ENCODE assay signal across 8 cellular contexts in genomic region chr12:56156464-56157200, GRCh38. TPM values are rescaled to one million over a fixed set of nuclear protein-coding genes. Genes with fewer than 3 reads are reported as not detected.
DNase-seq lines count a peak whose midpoint lies in the region; ATAC-seq and TF ChIP-seq lines count a peak whose summit lies in the region.
"Not testable (repeated sequence)": the region's sequence is repeated elsewhere in the genome, so short reads cannot be mapped to it uniquely, and the experiment has no call there.

No MANE protein-coding gene starts in this region.

- CTCF ChIA-PET in activated CD8-positive, alpha-beta T cell treated with anti-CD3 and anti-CD28 coated beads, Interleukin-2, amount 10 ng/mL, durations not matched to agents 7 days and 5 days (lab: Charles Lee): interaction anchor here (1.1 to 2.6 kb wide), 2 partner anchors 28 to 39 kb away, joined by 4 to 13 read pairs; partner anchors contain the start of genes ESYT1 and ZC3H10
- CTCF ChIA-PET in mammary epithelial cell (lab: Charles Lee; ENCODE audit: low non-redundant PET): interaction anchor here (0.7 kb wide), 1 partner anchor 75 kb away, joined by 3 read pairs; no protein-coding TSS in a partner anchor

- peaks cover 59% of the 10 kb centered on the region for H3K4me1 ChIP-seq in OCI-LY1 (ENCODE audit: insufficient read depth, low read length, severe bottlenecking)
- peaks cover 35% of the 10 kb centered on the region for H3K4me1 ChIP-seq in mammary epithelial cell (ENCODE audit: insufficient read depth, low read length)
- H3K4me1 ChIP-seq in mononuclear cell (ENCODE audit: insufficient read depth, low read length): peaks cover 52% of the 10 kb centered on the region
- peaks cover 0 to 54% (median 39%) of the 10 kb centered on the region in 4 donors for H3K4me1 ChIP-seq in sigmoid colon
- peaks cover 50% of the 10 kb centered on the region for H3K4me1 ChIP-seq in vagina

- not testable (repeated sequence) for TF ChIP-seq POLR2A in sigmoid colon (IDR thresholded peaks at IDR 0.05); vagina (IDR thresholded peaks at IDR 0.05)

- H3K9ac ChIP-seq in OCI-LY1 (ENCODE audit: low read length): peak overlapping the region; percentile 70; the same call in 1 of the 2 replicates
- not testable (repeated sequence) for H3K9ac ChIP-seq in mammary epithelial cell (ENCODE audit: insufficient read depth, low read length)

- H3F3A ChIP-seq in OCI-LY1 (ENCODE audit: insufficient read depth, low read length): not testable (repeated sequence)

- H3K27ac Mint-ChIP-seq in activated CD8-positive, alpha-beta T cell treated with anti-CD3 and anti-CD28 coated beads, Interleukin-2, amount 10 ng/mL, durations not matched to agents 7 days and 5 days: peak overlapping the region; percentile 96

- H3K9me2 ChIP-seq in OCI-LY1 (ENCODE audit: low read depth, low read length): not testable (repeated sequence)

- H3K79me2 ChIP-seq in OCI-LY1 (ENCODE audit: insufficient read depth, low read length) (peaks cover 13% of the 10 kb centered on the region), mammary epithelial cell (ENCODE audit: insufficient read depth, low read length) (peaks cover 36% of the 10 kb centered on the region)

- peak; percentile 57 for DNase-seq in EL
- DNase-seq in activated CD8-positive, alpha-beta T cell treated with anti-CD3 and anti-CD28 coated beads, Interleukin-2, amount 10 ng/mL, durations not matched to agents 7 days and 5 days; mammary epithelial cell; sigmoid colon; vagina (ENCODE audit: extremely low spot score in 2 of 2): not testable (repeated sequence)
- DNase-seq in glomerular visceral epithelial cell (ENCODE audit: extremely low spot score): peak; percentile 56

- ATAC-seq in activated CD8-positive, alpha-beta T cell treated with anti-CD3 and anti-CD28 coated beads, Interleukin-2, amount 10 ng/mL, durations not matched to agents 7 days and 5 days: not testable (repeated sequence)

- H3K4me3 Mint-ChIP-seq in activated CD8-positive, alpha-beta T cell treated with anti-CD3 and anti-CD28 coated beads, Interleukin-2, amount 10 ng/mL, durations not matched to agents 7 days and 5 days: peak overlapping the region; percentile 90

- H3K4me3 ChIP-seq in OCI-LY1 (ENCODE audit: low read depth, low read length, poor library complexity, severe bottlenecking) (peak overlapping the region; percentile 84), mammary epithelial cell (replicated peaks in 1 of 3; ENCODE audit: insufficient read depth in 1 of 3, low read depth in 2 of 3, low read length in 3 of 3) (peak overlapping the region in 1 of 3 experiments; percentile 48), mononuclear cell (ENCODE audit: low read length) (peak overlapping the region; percentile 99), sigmoid colon (peak overlapping the region; percentile 61 to 99 (median 78)), vagina (peak overlapping the region; percentile 93 to 97)

- peaks cover 33% of the 10 kb centered on the region for H3K36me3 ChIP-seq in OCI-LY1 (ENCODE audit: insufficient read depth, low read length)
- H3K36me3 ChIP-seq in mammary epithelial cell (ENCODE audit: insufficient read depth, low read length): not testable (repeated sequence)
- peaks cover 23% of the 10 kb centered on the region in 4 donors for H3K36me3 ChIP-seq in sigmoid colon
- H3K36me3 ChIP-seq in vagina: peaks cover 3 to 19% of the 10 kb centered on the region in 2 donors

- H3K9me3 ChIP-seq in OCI-LY1 (ENCODE audit: low read length); mammary epithelial cell (replicated peaks; ENCODE audit: insufficient read depth, low read length); mononuclear cell (ENCODE audit: low read depth, low read length); sigmoid colon; vagina: not testable (repeated sequence)

- 89% methylated on average over 13 of the region's 21 CpGs for WGBS in mammary epithelial cell (ENCODE audit: low coverage, missing lambda C conversion rate)
- 83 to 89% methylated on average over 21 of the region's 21 CpGs for WGBS in sigmoid colon, 2 donors

- not testable (repeated sequence) for TF ChIP-seq CTCF in OCI-LY1 (IDR thresholded peaks at IDR 0.05; ENCODE audit: low read length); mammary epithelial cell (conservative IDR thresholded peaks at IDR 0.05 in 1 of 2, IDR thresholded peaks at IDR 0.05 in 1 of 2; ENCODE audit: extremely low read depth in 1 of 2, insufficient read depth in 1 of 2, low read depth in 1 of 2, low read length in 2 of 2); sigmoid colon (IDR thresholded peaks at IDR 0.05); vagina (IDR thresholded peaks at IDR 0.05)

- H4K20me1 ChIP-seq in OCI-LY1 (ENCODE audit: insufficient read depth, low read length); mammary epithelial cell (ENCODE audit: insufficient read depth, low read length): not testable (repeated sequence)

- dilution Hi-C loops in mammary epithelial cell (cut with HindIII; ENCODE audit: low sequenced_read_pairs): not testable (repeated sequence)

- H3K9me3 Mint-ChIP-seq in activated CD8-positive, alpha-beta T cell treated with anti-CD3 and anti-CD28 coated beads, Interleukin-2, amount 10 ng/mL, durations not matched to agents 7 days and 5 days (ENCODE audit: insufficient read depth): not testable (repeated sequence)

- H2AFZ ChIP-seq in OCI-LY1 (ENCODE audit: low read length); mammary epithelial cell (ENCODE audit: low read depth, low read length): not testable (repeated sequence)

- H3K4me2 ChIP-seq in OCI-LY1 (ENCODE audit: low read length) (peak overlapping the region; percentile 80), mammary epithelial cell (ENCODE audit: insufficient read depth, low read depth, low read length) (peak overlapping the region; percentile 75)

- in situ Hi-C loops in mammary epithelial cell (cut with MboI; ENCODE audit: low sequenced_read_pairs in 2 of 2): not testable (repeated sequence)

- BruUV-seq in mammary epithelial cell (replicated peaks; lab: Mats Ljungman, UMichigan): not testable (repeated sequence)

- intact Hi-C loops in mammary epithelial cell (cut with micrococcal nuclease); sigmoid colon (cut with DNase I); vagina (cut with DNase I): not testable (repeated sequence)

- POLR2A ChIA-PET in activated CD8-positive, alpha-beta T cell treated with anti-CD3 and anti-CD28 coated beads, Interleukin-2, amount 10 ng/mL, durations not matched to agents 7 days and 5 days (lab: Charles Lee): interaction anchor here (0.8 kb wide), 1 partner anchor 30 kb away, joined by 3 read pairs; no protein-coding TSS in a partner anchor

- H3K36me3 Mint-ChIP-seq in activated CD8-positive, alpha-beta T cell treated with anti-CD3 and anti-CD28 coated beads, Interleukin-2, amount 10 ng/mL, durations not matched to agents 7 days and 5 days (ENCODE audit: low read depth): peaks cover 54% of the 10 kb centered on the region

- peak overlapping the region; percentile 73 for H3K27ac ChIP-seq in OCI-LY1 (ENCODE audit: low read depth, low read length, poor library complexity, severe bottlenecking)
- H3K27ac ChIP-seq in mammary epithelial cell (ENCODE audit: insufficient read depth, low read depth, low read length): peak overlapping the region; percentile 56
- H3K27ac ChIP-seq in sigmoid colon: peak overlapping the region; percentile 93 to 99 (median 94)
- peak overlapping the region; percentile 99 for H3K27ac ChIP-seq in vagina

- not testable (repeated sequence) for H3K27me3 Mint-ChIP-seq in activated CD8-positive, alpha-beta T cell treated with anti-CD3 and anti-CD28 coated beads, Interleukin-2, amount 10 ng/mL, durations not matched to agents 7 days and 5 days (ENCODE audit: low read depth)

- not testable (repeated sequence) for H3K27me3 ChIP-seq in OCI-LY1 (ENCODE audit: insufficient read depth, low read length); mammary epithelial cell (ENCODE audit: insufficient read depth, low read length); mononuclear cell (ENCODE audit: insufficient read depth, low read length); sigmoid colon; vagina

- peaks cover 69% of the 10 kb centered on the region for H3K4me1 Mint-ChIP-seq in activated CD8-positive, alpha-beta T cell treated with anti-CD3 and anti-CD28 coated beads, Interleukin-2, amount 10 ng/mL, durations not matched to agents 7 days and 5 days (ENCODE audit: low read depth)

- TF ChIP-seq EP300 in sigmoid colon (IDR thresholded peaks at IDR 0.05): not testable (repeated sequence)

RNA-seq across cellular contexts. Expression of gene MYL6, which starts 1.5 kb away (rescaled TPM):
- total RNA-seq in activated CD8-positive, alpha-beta T cell treated with anti-CD3 and anti-CD28 coated beads, Interleukin-2, amount 10 ng/mL, durations not matched to agents 7 days and 5 days: 1,000 to 10,000 TPM; 1,527 to 1,542 TPM
- total RNA-seq in mammary epithelial cell: 1,000 to 10,000 TPM in 1 of 2 donors, 100 to 1,000 TPM in 1; 732 to 1,042 TPM
- polyA plus RNA-seq in mammary epithelial cell: 3,180 TPM
- polyA minus RNA-seq in mammary epithelial cell: 913 TPM
- total RNA-seq in mononuclear cell: 729 TPM
- total RNA-seq in sigmoid colon: 1,000 to 10,000 TPM; 6,491 to 9,553 (median 8,571) TPM
- 1,000 to 10,000 TPM; 3,150 to 7,537 (median 5,524) TPM for polyA plus RNA-seq in sigmoid colon
- total RNA-seq in vagina: 2,285 TPM

RNA-seq across cellular contexts. Expression of gene MYL6B, which starts 4.2 kb away (rescaled TPM):
- 10 to 100 TPM; 60.0 to 60.7 TPM for total RNA-seq in activated CD8-positive, alpha-beta T cell treated with anti-CD3 and anti-CD28 coated beads, Interleukin-2, amount 10 ng/mL, durations not matched to agents 7 days and 5 days
- 10 to 100 TPM; 24.7 to 57.1 TPM for total RNA-seq in mammary epithelial cell
- 50.1 TPM for polyA plus RNA-seq in mammary epithelial cell
- polyA minus RNA-seq in mammary epithelial cell: 32.8 TPM
- total RNA-seq in mononuclear cell: 2.1 TPM
- 10 to 100 TPM; 37.7 to 90.6 (median 64.1) TPM for total RNA-seq in sigmoid colon
- 10 to 100 TPM; 26.4 to 63.7 (median 32.3) TPM for polyA plus RNA-seq in sigmoid colon
- 40.8 TPM for total RNA-seq in vagina

RNA-seq across cellular contexts. Expression of gene ESYT1, which starts 28.6 kb away (rescaled TPM):
- 100 to 1,000 TPM; 317 to 333 TPM for total RNA-seq in activated CD8-positive, alpha-beta T cell treated with anti-CD3 and anti-CD28 coated beads, Interleukin-2, amount 10 ng/mL, durations not matched to agents 7 days and 5 days
- total RNA-seq in mammary epithelial cell: 100 to 1,000 TPM; 166 to 366 TPM
- polyA plus RNA-seq in mammary epithelial cell: 236 TPM
- 447 TPM for polyA minus RNA-seq in mammary epithelial cell
- total RNA-seq in mononuclear cell: 62.1 TPM
- total RNA-seq in sigmoid colon: 100 to 1,000 TPM in 1 of 4 donors, 10 to 100 TPM in 3; 67.6 to 102 (median 88.7) TPM
- 10 to 100 TPM in 2 of 3 donors, 1 to 10 TPM in 1; 9.0 to 73.9 (median 13.8) TPM for polyA plus RNA-seq in sigmoid colon
- total RNA-seq in vagina: 140 TPM

RNA-seq across cellular contexts. Expression of gene SMARCC2, which starts 32.7 kb away (rescaled TPM):
- total RNA-seq in activated CD8-positive, alpha-beta T cell treated with anti-CD3 and anti-CD28 coated beads, Interleukin-2, amount 10 ng/mL, durations not matched to agents 7 days and 5 days: 100 to 1,000 TPM; 144 to 154 TPM
- total RNA-seq in mammary epithelial cell: 10 to 100 TPM; 28.7 to 61.6 TPM
- 31.7 TPM for polyA plus RNA-seq in mammary epithelial cell
- polyA minus RNA-seq in mammary epithelial cell: 88.2 TPM
- total RNA-seq in mononuclear cell: 61.1 TPM
- 100 to 1,000 TPM in 1 of 4 donors, 10 to 100 TPM in 3; 55.7 to 135 (median 70.7) TPM for total RNA-seq in sigmoid colon
- 10 to 100 TPM; 18.0 to 44.4 (median 18.3) TPM for polyA plus RNA-seq in sigmoid colon
- 95.3 TPM for total RNA-seq in vagina

RNA-seq across cellular contexts. Expression of gene ZC3H10, which starts 38.6 kb away (rescaled TPM):
- total RNA-seq in activated CD8-positive, alpha-beta T cell treated with anti-CD3 and anti-CD28 coated beads, Interleukin-2, amount 10 ng/mL, durations not matched to agents 7 days and 5 days: 10 to 100 TPM in 1 of 2 experiments, 1 to 10 TPM in 1; 9.1 to 10.6 TPM
- total RNA-seq in mammary epithelial cell: 1 to 10 TPM; 2.7 TPM
- 0.87 TPM for polyA plus RNA-seq in mammary epithelial cell
- polyA minus RNA-seq in mammary epithelial cell: 2.1 TPM
- 8.6 TPM for total RNA-seq in mononuclear cell
- 1 to 10 TPM; 3.9 to 6.9 (median 4.8) TPM for total RNA-seq in sigmoid colon
- 1 to 10 TPM; 1.2 to 3.8 (median 1.4) TPM for polyA plus RNA-seq in sigmoid colon
- total RNA-seq in vagina: 2.0 TPM
